ENCODE assay signal across 15 cellular contexts in genomic region chr1:199075792-199076191, GRCh38.
A peak's percentile ranks its signal among the peaks of the same experiment; 100 is the strongest.
DNase-seq lines count a peak whose midpoint lies in the region; ATAC-seq, FAIRE-seq and TF ChIP-seq lines count a peak whose summit lies in the region.
"Had no signal": no experiment of that assay in that cellular context is flagged by ENCODE, and none has a peak within 500 bp of the region (broad histone marks: within the 10 kb centered on the region; RNA-seq: fewer than 3 reads in every experiment).

No MANE protein-coding gene starts in this region.

- H3K18ac ChIP-seq in H1 (ENCODE audit: extremely low read depth, low read length): no peak overlapping the region

- no peak overlapping the region for H2BK20ac ChIP-seq in H1 (ENCODE audit: low read length)

- TF ChIP-seq RAD21 in H1 (IDR thresholded peaks at IDR 0.05 in 1 of 2, conservative IDR thresholded peaks at IDR 0.05 in 1 of 2; ENCODE audit: low read depth in 2 of 2, low read length in 2 of 2): no peak

- no peak overlapping the region for H2BK12ac ChIP-seq in H1 (ENCODE audit: low read depth, low read length)

- no peaks in the 10 kb centered on the region for H3K9me3 ChIP-seq in Loucy (ENCODE audit: insufficient read depth, low read depth, low read length)
- no peaks in the 10 kb centered on the region for H3K9me3 ChIP-seq in H1 (ENCODE audit: insufficient read depth in 2 of 2, low read depth in 1 of 2, low read length in 1 of 2)
- H3K9me3 ChIP-seq: BE2C, Caco-2, HAP-1 had no signal

- H3K4me1 Mint-ChIP-seq in GM23338 (no peaks in the 10 kb centered on the region), CD14-positive monocyte (no peaks in the 10 kb centered on the region)

- H3K23ac ChIP-seq in H1 (ENCODE audit: insufficient read length): no peak overlapping the region

- H3K27ac Mint-ChIP-seq in GM23338 (0 out of 2 replicates have a peak overlapping the region, but pooled peaks have one; percentile 47), CD14-positive monocyte (no peak overlapping the region)
- no peak overlapping the region for H3K27ac Mint-ChIP-seq in activated naive CD4-positive, alpha-beta T cell treated with anti-CD3 and anti-CD28 coated beads, Interleukin-2, amount 50 U/mL, for 72 hours
- H3K27ac Mint-ChIP-seq: CD4-positive, alpha-beta T cell had no signal

- no peaks in the 10 kb centered on the region; the same call in 1 of the 2 replicates for H3K23me2 ChIP-seq in H1 (ENCODE audit: low read depth, low read length)

- no peaks in the 10 kb centered on the region for H3K27me3 ChIP-seq in GM23338 (ENCODE audit: insufficient read depth)
- H3K27me3 ChIP-seq in Loucy (ENCODE audit: insufficient read depth, low read length, poor library complexity, severe bottlenecking): no peaks in the 10 kb centered on the region
- H3K27me3 ChIP-seq in H1 (replicated peaks in 1 of 4; ENCODE audit: control insufficient read depth in 3 of 4, extremely low read depth in 1 of 4, insufficient read depth in 3 of 4, low read length in 3 of 4): no peaks in the 10 kb centered on the region
- H3K27me3 ChIP-seq: BE2C had no signal

- H3K9ac ChIP-seq in Loucy (ENCODE audit: low read depth, low read length, poor library complexity, severe bottlenecking) (no peak overlapping the region), H1 (replicated peaks in 1 of 4; ENCODE audit: extremely low read depth in 1 of 4, low read depth in 3 of 4, low read length in 3 of 4) (no peak overlapping the region)

- intact Hi-C loops in CD14-positive monocyte (cut with micrococcal nuclease): no loop called here

- H2BK15ac ChIP-seq in H1 (ENCODE audit: low read length): no peak overlapping the region

- CTCF ChIA-PET in H1 (lab: Charles Lee; ENCODE audit: partially characterized antibody): interaction anchor here (1.7 kb wide), 1 partner anchor 37 kb away, joined by 8 read pairs; no protein-coding TSS in a partner anchor

- H3K36me3 ChIP-seq in GM23338 (ENCODE audit: insufficient read depth) (no peaks in the 10 kb centered on the region), Loucy (ENCODE audit: insufficient read depth, low read length) (no peaks in the 10 kb centered on the region), H1 (ENCODE audit: control insufficient read depth in 2 of 4, insufficient read depth in 4 of 4, low read length in 3 of 4) (no peaks in the 10 kb centered on the region)
- H3K36me3 ChIP-seq: BE2C, HAP-1 had no signal

- WGBS in H1 (ENCODE audit: extremely low coverage in 1 of 2, insufficient coverage in 1 of 2, insufficient read length in 1 of 2, insufficient replicate concordance in 2 of 2, low coverage in 1 of 2, low lambda C conversion rate in 2 of 2, missing lambda C conversion rate in 1 of 2), 2 experiments: 93% methylated on average over 2 of the region's 2 CpGs; no CpG with 5 or more reads in 1 of the 2 experiments

- no peak overlapping the region for H2BK5ac ChIP-seq in H1 (ENCODE audit: low read depth, low read length)

- POLR2A ChIA-PET in H1 (lab: Charles Lee; ENCODE audit: partially characterized antibody): no interaction called here

- TF ChIP-seq CTCF in GM23338 (conservative IDR thresholded peaks at IDR 0.05; ENCODE audit: low read depth in 2 of 2) (no peak), Loucy (conservative IDR thresholded peaks at IDR 0.05; ENCODE audit: low read length) (no peak), H1 (IDR thresholded peaks at IDR 0.05; ENCODE audit: control extremely low read depth in 1 of 3, insufficient read depth in 1 of 3, low read depth in 1 of 3, low read length in 3 of 3) (no peak), CD14-positive monocyte (IDR thresholded peaks at IDR 0.05) (no peak)

- H3K9me2 ChIP-seq in GM23338 (ENCODE audit: insufficient read depth) (no peaks in the 10 kb centered on the region), Loucy (replicated peaks; ENCODE audit: low read depth, low read length) (no peaks in the 10 kb centered on the region)

- H3F3A ChIP-seq in GM23338 (replicated peaks; ENCODE audit: low read depth) (no peaks in the 10 kb centered on the region), Loucy (ENCODE audit: low read depth) (no peaks in the 10 kb centered on the region)

- H3K4me3 ChIP-seq in GM23338 (no peak overlapping the region), Loucy (ENCODE audit: low read length, poor library complexity, severe bottlenecking) (no peak overlapping the region), H1 (ENCODE audit: extremely low read depth in 1 of 4, insufficient read depth in 2 of 4, low read depth in 3 of 4, low read length in 4 of 4) (no peak overlapping the region)
- H3K4me3 ChIP-seq: HAP-1, K562 had no signal

- H4K20me1 ChIP-seq in GM23338 (replicated peaks; ENCODE audit: insufficient read depth) (no peaks in the 10 kb centered on the region), Loucy (ENCODE audit: insufficient read depth, low read length, poor library complexity, severe bottlenecking) (no peaks in the 10 kb centered on the region), H1 (replicated peaks in 1 of 2; ENCODE audit: control insufficient read depth in 1 of 2, insufficient read depth in 2 of 2, low read length in 2 of 2) (no peaks in the 10 kb centered on the region)

- H3K56ac ChIP-seq in H1 (replicated peaks; ENCODE audit: insufficient read length, low read depth, low read length): no peak overlapping the region

- no peak overlapping the region for H2BK120ac ChIP-seq in H1 (replicated peaks; ENCODE audit: low read depth, low read length)

- no peak overlapping the region for H4K5ac ChIP-seq in H1 (ENCODE audit: insufficient read length, low read depth, low read length)

- H3K27me3 Mint-ChIP-seq in GM23338 (ENCODE audit: insufficient read depth, low read depth, poor library complexity) (no peaks in the 10 kb centered on the region), CD14-positive monocyte (ENCODE audit: low read depth in 3 of 3) (no peaks in the 10 kb centered on the region)
- H3K27me3 Mint-ChIP-seq: CD4-positive, alpha-beta T cell had no signal

- H3K4ac ChIP-seq in H1 (replicated peaks; ENCODE audit: insufficient read length, low read depth, low read length): no peak overlapping the region

- TF ChIP-seq EP300 in H1 (IDR thresholded peaks at IDR 0.05; ENCODE audit: borderline replicate concordance in 1 of 2, low read depth in 2 of 2, low read length in 2 of 2): no peak

- H3K4me3 Mint-ChIP-seq in GM23338 (no peak overlapping the region), CD14-positive monocyte (no peak overlapping the region)
- H3K4me3 Mint-ChIP-seq: CD4-positive, alpha-beta T cell had no signal

- FAIRE-seq in H1 (lab: Jason Lieb, UNC): no peak
- FAIRE-seq: K562 had no signal

- H3K36me3 Mint-ChIP-seq in GM23338 (ENCODE audit: low read depth) (no peaks in the 10 kb centered on the region), CD14-positive monocyte (no peaks in the 10 kb centered on the region)
- no peaks in the 10 kb centered on the region for H3K36me3 Mint-ChIP-seq in activated naive CD4-positive, alpha-beta T cell treated with anti-CD3 and anti-CD28 coated beads, Interleukin-2, amount 50 U/mL, for 72 hours

- no peaks in the 10 kb centered on the region; the same call in 1 of the 2 replicates for H3K79me1 ChIP-seq in H1 (ENCODE audit: low read depth, low read length)

- H3K79me2 ChIP-seq in GM23338 (replicated peaks; ENCODE audit: insufficient read depth) (no peaks in the 10 kb centered on the region), Loucy (ENCODE audit: insufficient read depth, low read length) (no peaks in the 10 kb centered on the region), H1 (ENCODE audit: control insufficient read depth in 1 of 2, insufficient read depth in 2 of 2, low read length in 2 of 2) (no peaks in the 10 kb centered on the region)

- H4K8ac ChIP-seq in H1 (ENCODE audit: extremely low read depth, insufficient read depth, low read length): no peak overlapping the region

- no peak overlapping the region for H3K4me2 ChIP-seq in GM23338
- H3K4me2 ChIP-seq in Loucy (ENCODE audit: low read depth, low read length, poor library complexity, severe bottlenecking): no peak overlapping the region
- no peak overlapping the region for H3K4me2 ChIP-seq in H1 (ENCODE audit: insufficient read depth in 1 of 2, low read depth in 2 of 2, low read length in 2 of 2)

- H2AFZ ChIP-seq in GM23338 (no peak overlapping the region), Loucy (ENCODE audit: low read length) (peak overlapping the region; percentile 11), H1 (ENCODE audit: low read length) (peak overlapping the region; percentile 67; the same call in 1 of the 2 replicates)

- no peaks in the 10 kb centered on the region for H3K4me1 ChIP-seq in GM23338 (ENCODE audit: insufficient read depth)
- H3K4me1 ChIP-seq in Loucy (ENCODE audit: insufficient read depth, low read length, poor library complexity, severe bottlenecking): peaks cover 25% of the 10 kb centered on the region
- no peaks in the 10 kb centered on the region for H3K4me1 ChIP-seq in H1 (replicated peaks in 1 of 4; ENCODE audit: control insufficient read depth in 3 of 4, insufficient read depth in 4 of 4, low read length in 3 of 4)
- H3K4me1 ChIP-seq: BE2C, Caco-2, HAP-1 had no signal

- ATAC-seq in GM23338 (no peak), HG03565 (IDR thresholded peaks at IDR 0.05; ENCODE audit: unreplicated experiment) (no peak)
- no peak for ATAC-seq in activated naive CD4-positive, alpha-beta T cell treated with anti-CD3 and anti-CD28 coated beads, Interleukin-2, amount 50 U/mL, for 72 hours
- ATAC-seq: K562 had no signal

- H3K9me3 Mint-ChIP-seq in GM23338: no peaks in the 10 kb centered on the region
- H3K9me3 Mint-ChIP-seq in activated naive CD4-positive, alpha-beta T cell treated with anti-CD3 and anti-CD28 coated beads, Interleukin-2, amount 50 U/mL, for 72 hours: no peaks in the 10 kb centered on the region
- H3K9me3 Mint-ChIP-seq in CD14-positive monocyte: peaks cover 0 to 4% (median 0%) of the 10 kb centered on the region in 7 donors
- H3K9me3 Mint-ChIP-seq: CD4-positive, alpha-beta T cell had no signal

- H4K91ac ChIP-seq in H1 (replicated peaks; ENCODE audit: insufficient read length, low read length): no peak overlapping the region

- no peak for TF ChIP-seq POLR2A in H1 (IDR thresholded peaks at IDR 0.05; ENCODE audit: control extremely low read depth in 1 of 2, low read depth in 2 of 2, low read length in 2 of 2)

- no peak for DNase-seq in GM23338 (ENCODE audit: low spot score)
- no peak for DNase-seq in H1 (ENCODE audit: low read depth in 1 of 2, low spot score in 2 of 2)
- DNase-seq in pulmonary artery endothelial cell (ENCODE audit: low read depth, low spot score): peak; percentile 19
- DNase-seq in activated naive CD4-positive, alpha-beta T cell treated with anti-CD3 and anti-CD28 coated beads, Interleukin-2, amount 50 U/mL, for 72 hours (ENCODE audit: low spot score in 2 of 2): no peak
- no peak for DNase-seq in CD14-positive monocyte (ENCODE audit: low spot score)
- DNase-seq: BE2C; C1 segment of cervical spinal cord; Caco-2; CD4-positive, alpha-beta T cell; GF-D8 had no signal

- H3K27ac ChIP-seq in GM23338 (ENCODE audit: low read depth) (no peak overlapping the region), H1 (ENCODE audit: low read depth, low read length) (no peak overlapping the region)
- H3K27ac ChIP-seq: HL-60 had no signal

- H2AK5ac ChIP-seq in H1 (ENCODE audit: low read depth, low read length): no peak overlapping the region

- no peak overlapping the region for H3K14ac ChIP-seq in H1 (ENCODE audit: insufficient read length)

TF ChIP-seq in GM23338, 12 proteins besides CTCF, POLR2A, EP300 and RAD21 (continues in another document):
- TF ChIP-seq NANOG (IDR thresholded peaks at IDR 0.05; ENCODE audit: borderline replicate concordance): no peak

TF ChIP-seq in H1, 55 proteins besides CTCF, POLR2A, EP300 and RAD21 (continues in another document):
- no peak for TF ChIP-seq SP4 (IDR thresholded peaks at IDR 0.05; ENCODE audit: low read length)
